In the genomic region with DNA sequence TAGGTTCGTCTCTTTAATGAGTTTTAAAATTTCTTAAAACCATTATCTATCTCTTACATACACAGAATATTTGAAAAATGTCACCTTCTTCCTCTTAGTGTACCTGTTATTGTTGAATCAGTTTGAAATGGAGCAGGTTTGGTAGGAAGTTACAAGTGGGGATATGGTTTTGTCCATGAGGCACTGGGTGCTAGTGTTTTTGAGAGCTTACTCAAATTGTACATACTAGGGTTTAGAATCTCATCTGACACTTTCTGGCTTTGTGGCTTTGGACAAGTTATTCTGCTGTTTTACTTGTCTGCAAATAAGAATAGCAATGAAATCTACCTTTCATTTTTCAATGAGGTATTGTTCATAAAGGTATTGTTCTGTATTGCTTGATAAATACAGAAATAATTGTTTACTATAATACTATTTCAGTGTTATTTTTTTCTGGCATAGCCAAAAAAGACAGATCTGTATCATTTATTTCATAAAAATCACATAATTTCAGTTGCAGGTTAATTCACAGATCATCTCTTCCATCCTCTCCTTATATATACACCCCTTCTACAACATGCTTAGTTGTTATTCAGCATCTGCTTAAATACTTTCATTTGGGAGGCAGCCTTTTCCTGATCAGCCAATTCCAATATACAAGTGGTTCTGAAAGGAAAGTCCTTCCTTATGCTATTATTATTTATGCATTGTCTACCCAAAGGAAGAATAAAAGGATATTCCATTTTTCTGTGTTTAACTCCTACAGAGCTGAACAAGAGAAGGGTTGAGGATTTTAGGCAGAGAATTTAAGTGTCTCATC, we compare ENCODE assay signal across 2 cellular contexts.
TF ChIP-seq lines count a peak whose summit lies in the region.

No MANE protein-coding gene starts in this region.

TF ChIP-seq in IMR-90, 13 proteins besides CTCF, POLR2A, EP300 and RAD21:
- no peak for TF ChIP-seq BHLHE40 (IDR thresholded peaks at IDR 0.05; ENCODE audit: low read depth, low read length)
- no peak for TF ChIP-seq SMC3 (IDR thresholded peaks at IDR 0.05; ENCODE audit: low read depth, low read length)
- TF ChIP-seq NFE2L2 (IDR thresholded peaks at IDR 0.05; ENCODE audit: low read depth, low read length): no peak
- TF ChIP-seq, protein P1, sequence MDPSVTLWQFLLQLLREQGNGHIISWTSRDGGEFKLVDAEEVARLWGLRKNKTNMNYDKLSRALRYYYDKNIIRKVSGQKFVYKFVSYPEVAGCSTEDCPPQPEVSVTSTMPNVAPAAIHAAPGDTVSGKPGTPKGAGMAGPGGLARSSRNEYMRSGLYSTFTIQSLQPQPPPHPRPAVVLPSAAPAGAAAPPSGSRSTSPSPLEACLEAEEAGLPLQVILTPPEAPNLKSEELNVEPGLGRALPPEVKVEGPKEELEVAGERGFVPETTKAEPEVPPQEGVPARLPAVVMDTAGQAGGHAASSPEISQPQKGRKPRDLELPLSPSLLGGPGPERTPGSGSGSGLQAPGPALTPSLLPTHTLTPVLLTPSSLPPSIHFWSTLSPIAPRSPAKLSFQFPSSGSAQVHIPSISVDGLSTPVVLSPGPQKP (IDR thresholded peaks at IDR 0.05; ENCODE audit: borderline replicate concordance, low read depth, low read length): no peak
- TF ChIP-seq RCOR1 (IDR thresholded peaks at IDR 0.05; ENCODE audit: insufficient replicate concordance, low read length): no peak
- TF ChIP-seq FOS (IDR thresholded peaks at IDR 0.05; ENCODE audit: low read depth, low read length): no peak
- TF ChIP-seq CHD1 (IDR thresholded peaks at IDR 0.05; ENCODE audit: low read depth, low read length): no peak
- no peak for TF ChIP-seq MAZ (IDR thresholded peaks at IDR 0.05; ENCODE audit: borderline replicate concordance, low read depth, low read length)
- TF ChIP-seq MAFK (IDR thresholded peaks at IDR 0.05; ENCODE audit: low read depth, low read length): no peak
- TF ChIP-seq CEBPB (IDR thresholded peaks at IDR 0.05; ENCODE audit: low read depth, low read length): no peak
- TF ChIP-seq, protein P2, sequence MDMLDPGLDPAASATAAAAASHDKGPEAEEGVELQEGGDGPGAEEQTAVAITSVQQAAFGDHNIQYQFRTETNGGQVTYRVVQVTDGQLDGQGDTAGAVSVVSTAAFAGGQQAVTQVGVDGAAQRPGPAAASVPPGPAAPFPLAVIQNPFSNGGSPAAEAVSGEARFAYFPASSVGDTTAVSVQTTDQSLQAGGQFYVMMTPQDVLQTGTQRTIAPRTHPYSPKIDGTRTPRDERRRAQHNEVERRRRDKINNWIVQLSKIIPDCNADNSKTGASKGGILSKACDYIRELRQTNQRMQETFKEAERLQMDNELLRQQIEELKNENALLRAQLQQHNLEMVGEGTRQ (IDR thresholded peaks at IDR 0.05; ENCODE audit: low read depth, low read length): no peak
- TF ChIP-seq RFX5 (IDR thresholded peaks at IDR 0.05; ENCODE audit: low read depth, low read length): no peak
- no peak for TF ChIP-seq MXI1 (IDR thresholded peaks at IDR 0.05; ENCODE audit: borderline replicate concordance, low read depth, low read length)
TF ChIP-seq in IMR-90: peak in this region for 0.

TF ChIP-seq in GM12878, 131 proteins besides CTCF, POLR2A, EP300 and RAD21:
- TF ChIP-seq TBL1XR1 (IDR thresholded peaks at IDR 0.05; ENCODE audit: low read depth, low read length): no peak
- TF ChIP-seq NFIC (IDR thresholded peaks at IDR 0.05; ENCODE audit: low read depth, low read length): no peak
- no peak for TF ChIP-seq SMAD5 (IDR thresholded peaks at IDR 0.05; ENCODE audit: low read depth)
- TF ChIP-seq, protein P3, sequence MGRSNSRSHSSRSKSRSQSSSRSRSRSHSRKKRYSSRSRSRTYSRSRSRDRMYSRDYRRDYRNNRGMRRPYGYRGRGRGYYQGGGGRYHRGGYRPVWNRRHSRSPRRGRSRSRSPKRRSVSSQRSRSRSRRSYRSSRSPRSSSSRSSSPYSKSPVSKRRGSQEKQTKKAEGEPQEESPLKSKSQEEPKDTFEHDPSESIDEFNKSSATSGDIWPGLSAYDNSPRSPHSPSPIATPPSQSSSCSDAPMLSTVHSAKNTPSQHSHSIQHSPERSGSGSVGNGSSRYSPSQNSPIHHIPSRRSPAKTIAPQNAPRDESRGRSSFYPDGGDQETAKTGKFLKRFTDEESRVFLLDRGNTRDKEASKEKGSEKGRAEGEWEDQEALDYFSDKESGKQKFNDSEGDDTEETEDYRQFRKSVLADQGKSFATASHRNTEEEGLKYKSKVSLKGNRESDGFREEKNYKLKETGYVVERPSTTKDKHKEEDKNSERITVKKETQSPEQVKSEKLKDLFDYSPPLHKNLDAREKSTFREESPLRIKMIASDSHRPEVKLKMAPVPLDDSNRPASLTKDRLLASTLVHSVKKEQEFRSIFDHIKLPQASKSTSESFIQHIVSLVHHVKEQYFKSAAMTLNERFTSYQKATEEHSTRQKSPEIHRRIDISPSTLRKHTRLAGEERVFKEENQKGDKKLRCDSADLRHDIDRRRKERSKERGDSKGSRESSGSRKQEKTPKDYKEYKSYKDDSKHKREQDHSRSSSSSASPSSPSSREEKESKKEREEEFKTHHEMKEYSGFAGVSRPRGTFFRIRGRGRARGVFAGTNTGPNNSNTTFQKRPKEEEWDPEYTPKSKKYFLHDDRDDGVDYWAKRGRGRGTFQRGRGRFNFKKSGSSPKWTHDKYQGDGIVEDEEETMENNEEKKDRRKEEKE (IDR thresholded peaks at IDR 0.05): no peak
- no peak for TF ChIP-seq RCOR1 (conservative IDR thresholded peaks at IDR 0.05; ENCODE audit: low read depth, low read length)
- no peak for TF ChIP-seq TCF12 (IDR thresholded peaks at IDR 0.05; ENCODE audit: low read depth, low read length)
- no peak for TF ChIP-seq MXI1 (IDR thresholded peaks at IDR 0.05; ENCODE audit: low read depth, low read length)
- TF ChIP-seq, protein P4, sequence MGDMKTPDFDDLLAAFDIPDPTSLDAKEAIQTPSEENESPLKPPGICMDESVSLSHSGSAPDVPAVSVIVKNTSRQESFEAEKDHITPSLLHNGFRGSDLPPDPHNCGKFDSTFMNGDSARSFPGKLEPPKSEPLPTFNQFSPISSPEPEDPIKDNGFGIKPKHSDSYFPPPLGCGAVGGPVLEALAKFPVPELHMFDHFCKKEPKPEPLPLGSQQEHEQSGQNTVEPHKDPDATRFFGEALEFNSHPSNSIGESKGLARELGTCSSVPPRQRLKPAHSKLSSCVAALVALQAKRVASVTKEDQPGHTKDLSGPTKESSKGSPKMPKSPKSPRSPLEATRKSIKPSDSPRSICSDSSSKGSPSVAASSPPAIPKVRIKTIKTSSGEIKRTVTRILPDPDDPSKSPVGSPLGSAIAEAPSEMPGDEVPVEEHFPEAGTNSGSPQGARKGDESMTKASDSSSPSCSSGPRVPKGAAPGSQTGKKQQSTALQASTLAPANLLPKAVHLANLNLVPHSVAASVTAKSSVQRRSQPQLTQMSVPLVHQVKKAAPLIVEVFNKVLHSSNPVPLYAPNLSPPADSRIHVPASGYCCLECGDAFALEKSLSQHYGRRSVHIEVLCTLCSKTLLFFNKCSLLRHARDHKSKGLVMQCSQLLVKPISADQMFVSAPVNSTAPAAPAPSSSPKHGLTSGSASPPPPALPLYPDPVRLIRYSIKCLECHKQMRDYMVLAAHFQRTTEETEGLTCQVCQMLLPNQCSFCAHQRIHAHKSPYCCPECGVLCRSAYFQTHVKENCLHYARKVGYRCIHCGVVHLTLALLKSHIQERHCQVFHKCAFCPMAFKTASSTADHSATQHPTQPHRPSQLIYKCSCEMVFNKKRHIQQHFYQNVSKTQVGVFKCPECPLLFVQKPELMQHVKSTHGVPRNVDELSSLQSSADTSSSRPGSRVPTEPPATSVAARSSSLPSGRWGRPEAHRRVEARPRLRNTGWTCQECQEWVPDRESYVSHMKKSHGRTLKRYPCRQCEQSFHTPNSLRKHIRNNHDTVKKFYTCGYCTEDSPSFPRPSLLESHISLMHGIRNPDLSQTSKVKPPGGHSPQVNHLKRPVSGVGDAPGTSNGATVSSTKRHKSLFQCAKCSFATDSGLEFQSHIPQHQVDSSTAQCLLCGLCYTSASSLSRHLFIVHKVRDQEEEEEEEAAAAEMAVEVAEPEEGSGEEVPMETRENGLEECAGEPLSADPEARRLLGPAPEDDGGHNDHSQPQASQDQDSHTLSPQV (IDR thresholded peaks at IDR 0.05): no peak
- TF ChIP-seq SREBF2 (IDR thresholded peaks at IDR 0.05; ENCODE audit: low read length): no peak
- TF ChIP-seq YBX1 (IDR thresholded peaks at IDR 0.05): no peak
- TF ChIP-seq ZZZ3 (IDR thresholded peaks at IDR 0.05; ENCODE audit: control insufficient read depth, insufficient read length, low read depth): no peak
- TF ChIP-seq SUZ12 (IDR thresholded peaks at IDR 0.05; ENCODE audit: unreplicated experiment): no peak
- no peak for TF ChIP-seq RELA (IDR thresholded peaks at IDR 0.05; ENCODE audit: borderline replicate concordance, partially characterized antibody)
- no peak for TF ChIP-seq KAT2A (conservative IDR thresholded peaks at IDR 0.05; ENCODE audit: control insufficient read depth, low read depth, low read length)
- no peak for TF ChIP-seq SMARCA5 (IDR thresholded peaks at IDR 0.05)
- TF ChIP-seq MYC (IDR thresholded peaks at IDR 0.05; ENCODE audit: insufficient read depth, insufficient read length, insufficient replicate concordance, low read length, severe bottlenecking): no peak
